8 cellular contexts compared by ENCODE assay signal in genomic region chr20:62791301-62792181, GRCh38. TPM values are rescaled to one million over a fixed set of nuclear protein-coding genes. Genes with fewer than 3 reads are reported as not detected.
DNase-seq lines count a peak whose midpoint lies in the region; ATAC-seq and TF ChIP-seq lines count a peak whose summit lies in the region.

No MANE protein-coding gene starts in this region.

- no peak overlapping the region for H3K4me3 ChIP-seq in coronary artery
- no peak overlapping the region for H3K4me3 ChIP-seq in liver (ENCODE audit: low read depth in 1 of 3, low read length in 3 of 3)

- TF ChIP-seq RAD21 in liver (IDR thresholded peaks at IDR 0.05): peak; percentile 98

- H3K27me3 ChIP-seq in liver (ENCODE audit: control insufficient read depth in 4 of 4, insufficient read depth in 4 of 4, low read length in 3 of 4): no peaks in the 10 kb centered on the region

- peak in 12 of 14 donors; percentile 49 to 85 (median 79) for DNase-seq in C1 segment of cervical spinal cord (lab: John Stamatoyannopoulos, UW)
- DNase-seq in HPDE6-E6E7 (ENCODE audit: extremely low spot score): peak; percentile 90
- DNase-seq in NCI-H526 treated with DMSO at 0.1 percent for 48 hours (lab: John Stamatoyannopoulos, UW): peak; percentile 89
- peak; percentile 71 to 73 for DNase-seq in activated CD4-positive, alpha-beta T cell treated with anti-CD3 and anti-CD28 coated beads for 4 hours
- no peak for DNase-seq in coronary artery (ENCODE audit: low spot score)
- DNase-seq in stimulated activated CD4-positive, alpha-beta T cell treated with anti-CD3 and anti-CD28 coated beads, TNF-alpha, amount 100 ng/mL, for 24 hours (ENCODE audit: low read depth in 3 of 3): peak; percentile 60 to 72 (median 62)

- H3K27ac ChIP-seq in coronary artery (no peak overlapping the region), liver (ENCODE audit: low read depth in 1 of 2, low read length in 2 of 2) (no peak overlapping the region)

- TF ChIP-seq CTCF in coronary artery (IDR thresholded peaks at IDR 0.05) (peak; percentile 75), liver (IDR thresholded peaks at IDR 0.05; ENCODE audit: low read depth, low read length, missing input control) (peak; percentile 95)

- no peak for ATAC-seq in HG02571 (IDR thresholded peaks at IDR 0.05; ENCODE audit: unreplicated experiment)

- H3K4me1 ChIP-seq in liver (ENCODE audit: control insufficient read depth in 4 of 4, insufficient read depth in 4 of 4, low read length in 3 of 4): peaks cover 0 to 26% (median 12%) of the 10 kb centered on the region in 4 donors

- WGBS in liver: 40% methylated on average over 23 of the region's 23 CpGs

- H3K9me3 ChIP-seq in liver (ENCODE audit: control insufficient read depth in 4 of 4, low read length in 3 of 4): no peaks in the 10 kb centered on the region

- no peak overlapping the region for H3K9ac ChIP-seq in liver (ENCODE audit: low read depth in 1 of 2, low read length in 2 of 2)

- H3K36me3 ChIP-seq in liver (ENCODE audit: control insufficient read depth in 4 of 4, insufficient read depth in 3 of 4, low read depth in 1 of 4, low read length in 3 of 4): no peaks in the 10 kb centered on the region

TF ChIP-seq in liver, 16 proteins besides CTCF, POLR2A, EP300 and RAD21:
- peak; percentile 54 for TF ChIP-seq NR2F2 (IDR thresholded peaks at IDR 0.05)
- TF ChIP-seq YY1 (IDR thresholded peaks at IDR 0.05): no peak
- TF ChIP-seq RXRA (IDR thresholded peaks at IDR 0.05): peak; percentile 57 to 78
- TF ChIP-seq HNF4A (conservative IDR thresholded peaks at IDR 0.05): peak in 1 of 2 donors; percentile 48
- TF ChIP-seq SP1 (IDR thresholded peaks at IDR 0.05): peak; percentile 52
- TF ChIP-seq TAF1 (conservative IDR thresholded peaks at IDR 0.05): no peak
- TF ChIP-seq GABPA (IDR thresholded peaks at IDR 0.05 in 1 of 2, conservative IDR thresholded peaks at IDR 0.05 in 1 of 2): no peak
- TF ChIP-seq HNF4G (IDR thresholded peaks at IDR 0.05): no peak

RNA-seq across cellular contexts. Expression of gene MRGBP, which starts 4.7 kb away (rescaled TPM):
- 1 to 10 TPM; 4.5 to 6.6 TPM for total RNA-seq in liver
- polyA plus RNA-seq in liver: 1 to 10 TPM; 5.2 to 6.8 TPM

RNA-seq across cellular contexts. Expression of gene OGFR, which starts 13.1 kb away (rescaled TPM):
- 10 to 100 TPM; 22.8 to 59.4 TPM for total RNA-seq in liver
- polyA plus RNA-seq in liver: 10 to 100 TPM in 1 of 2 donors, 1 to 10 TPM in 1; 5.9 to 35.9 TPM

RNA-seq across cellular contexts. Expression of gene COL9A3, which starts 25.3 kb away (rescaled TPM):
- total RNA-seq in liver: under 1 TPM; 0.92 to 0.98 TPM
- 1 to 10 TPM; 1.2 to 2.0 TPM for polyA plus RNA-seq in liver
